Comparison of ENCODE assay signal across 8 cellular contexts in the genomic region with DNA sequence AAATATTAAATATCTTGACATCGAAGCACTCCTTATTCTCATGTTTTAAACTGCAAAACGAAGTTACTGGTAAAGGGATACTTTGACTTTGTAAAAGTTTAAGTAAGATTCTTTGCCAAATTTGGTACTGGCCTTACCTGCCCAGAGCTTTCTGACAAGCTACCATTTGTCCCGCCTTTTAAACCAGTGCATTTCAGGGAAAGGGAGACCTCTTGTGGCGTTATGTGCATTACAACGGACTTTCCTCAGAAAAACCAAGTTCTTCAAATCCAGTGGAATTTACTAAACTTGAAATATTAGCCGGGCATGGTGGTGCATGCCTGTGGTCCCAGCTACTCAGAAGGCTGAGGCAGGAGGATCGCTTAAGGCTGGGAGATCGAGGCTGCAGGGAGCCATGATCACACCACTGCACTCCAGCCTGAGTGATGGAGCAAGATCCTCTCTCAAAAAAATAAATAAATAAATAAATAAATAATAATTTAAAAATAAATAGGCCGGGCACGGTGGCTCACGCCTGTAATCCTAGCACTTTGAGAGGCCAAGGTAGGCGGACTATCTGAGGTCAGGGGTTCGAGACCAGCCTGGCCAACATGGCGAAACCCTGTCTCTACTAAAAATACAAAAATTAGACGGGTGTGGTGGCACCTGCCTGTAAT. TPM values are rescaled to one million over a fixed set of nuclear protein-coding genes. Genes with fewer than 3 reads are reported as not detected.
DNase-seq lines count a peak whose midpoint lies in the region; ATAC-seq and TF ChIP-seq lines count a peak whose summit lies in the region.
"Not testable (repeated sequence)": the region's sequence is repeated elsewhere in the genome, so short reads cannot be mapped to it uniquely, and the experiment has no call there.

No MANE protein-coding gene starts in this region.

- not testable (repeated sequence) for H3K4me3 ChIP-seq in HFF-Myc (replicated peaks; ENCODE audit: low read depth, low read length)

- TF ChIP-seq CTCF in HFF-Myc (IDR thresholded peaks at IDR 0.05; ENCODE audit: low read depth, low read length, missing control alignments) (peak; percentile 73), mesothelial cell of epicardium (IDR thresholded peaks at IDR 0.05; ENCODE audit: unreplicated experiment) (peak; percentile 82)

- H3K9me3 Mint-ChIP-seq in activated naive CD4-positive, alpha-beta T cell treated with anti-CD3 and anti-CD28 coated beads for 36 hours; mesothelial cell of epicardium; stimulated activated effector memory CD8-positive, alpha-beta T cell treated with anti-CD3 and anti-CD28 coated beads, Interleukin-12 subunit alpha, Interleukin-12 subunit beta, amount 100 ng/mL, for 72 hours: not testable (repeated sequence)

- intact Hi-C loops in activated naive CD4-positive, alpha-beta T cell treated with anti-CD3 and anti-CD28 coated beads for 36 hours (cut with micrococcal nuclease), result loop anchor here (1.0 to 5.0 kb wide), 3 partner anchors 74 to 741 kb away; no protein-coding TSS in a partner anchor

- H3K27ac Mint-ChIP-seq in activated naive CD4-positive, alpha-beta T cell treated with anti-CD3 and anti-CD28 coated beads for 36 hours; mesothelial cell of epicardium; stimulated activated effector memory CD8-positive, alpha-beta T cell treated with anti-CD3 and anti-CD28 coated beads, Interleukin-12 subunit alpha, Interleukin-12 subunit beta, amount 100 ng/mL, for 72 hours: not testable (repeated sequence)

- DNase-seq in COLO829 (ENCODE audit: low spot score) (peak; percentile 66), HFF-Myc (ENCODE audit: extremely low read depth, low read depth) (peak; percentile 60), NCI-H2227 (lab: John Stamatoyannopoulos, UW; ENCODE audit: unreplicated experiment) (peak; percentile 78), SW480 (ENCODE audit: low spot score) (peak; percentile 81), fibroblast of gingiva (ENCODE audit: low read depth) (peak; percentile 66), mesothelial cell of epicardium (ENCODE audit: low spot score in 2 of 2, unreplicated experiment in 2 of 2) (peak in 1 of 2 experiments; percentile 77)
- peak; percentile 74 for DNase-seq in activated naive CD4-positive, alpha-beta T cell treated with anti-CD3 and anti-CD28 coated beads for 36 hours
- DNase-seq in stimulated activated effector memory CD8-positive, alpha-beta T cell treated with anti-CD3 and anti-CD28 coated beads, Interleukin-12 subunit alpha, Interleukin-12 subunit beta, amount 100 ng/mL, for 72 hours (ENCODE audit: low spot score in 2 of 2), result peak; percentile 32 to 70

- not testable (repeated sequence) for H3K4me3 Mint-ChIP-seq in activated naive CD4-positive, alpha-beta T cell treated with anti-CD3 and anti-CD28 coated beads for 36 hours; mesothelial cell of epicardium; stimulated activated effector memory CD8-positive, alpha-beta T cell treated with anti-CD3 and anti-CD28 coated beads, Interleukin-12 subunit alpha, Interleukin-12 subunit beta, amount 100 ng/mL, for 72 hours

- CTCF ChIA-PET in activated naive CD4-positive, alpha-beta T cell treated with anti-CD3 and anti-CD28 coated beads for 36 hours (lab: Charles Lee), result interaction anchor here (0.5 to 8.9 kb wide), 21 partner anchors 10 to 753 kb away, joined by 3 to 116 read pairs (median 5); a partner anchor contains a TSS

- ATAC-seq in stimulated activated effector memory CD8-positive, alpha-beta T cell treated with anti-CD3 and anti-CD28 coated beads, Interleukin-12 subunit alpha, Interleukin-12 subunit beta, amount 100 ng/mL, for 72 hours, result not testable (repeated sequence)

- not testable (repeated sequence) for H3K4me1 Mint-ChIP-seq in activated naive CD4-positive, alpha-beta T cell treated with anti-CD3 and anti-CD28 coated beads for 36 hours (ENCODE audit: low read depth)
- H3K4me1 Mint-ChIP-seq in mesothelial cell of epicardium, result peaks cover 22% of the 10 kb centered on the region
- peaks cover 11% of the 10 kb centered on the region for H3K4me1 Mint-ChIP-seq in stimulated activated effector memory CD8-positive, alpha-beta T cell treated with anti-CD3 and anti-CD28 coated beads, Interleukin-12 subunit alpha, Interleukin-12 subunit beta, amount 100 ng/mL, for 72 hours

- H3K27me3 Mint-ChIP-seq in activated naive CD4-positive, alpha-beta T cell treated with anti-CD3 and anti-CD28 coated beads for 36 hours (ENCODE audit: low read depth), result peaks cover 28% of the 10 kb centered on the region
- H3K27me3 Mint-ChIP-seq in mesothelial cell of epicardium (ENCODE audit: low read depth), result not testable (repeated sequence)

- not testable (repeated sequence) for H3K36me3 Mint-ChIP-seq in activated naive CD4-positive, alpha-beta T cell treated with anti-CD3 and anti-CD28 coated beads for 36 hours (ENCODE audit: low read depth); mesothelial cell of epicardium; stimulated activated effector memory CD8-positive, alpha-beta T cell treated with anti-CD3 and anti-CD28 coated beads, Interleukin-12 subunit alpha, Interleukin-12 subunit beta, amount 100 ng/mL, for 72 hours

RNA-seq across cellular contexts. Expression of a gene that starts 3.3 kb away (rescaled TPM):
- total RNA-seq in activated naive CD4-positive, alpha-beta T cell treated with anti-CD3 and anti-CD28 coated beads for 36 hours, result not detected
- 3.4 to 4.2 TPM (median 3.5 TPM) in 3 replicates for total RNA-seq in mesothelial cell of epicardium

RNA-seq across cellular contexts. Expression of a gene that starts 20.2 kb away (rescaled TPM):
- 10 to 100 TPM; 27.7 to 28.4 TPM for total RNA-seq in activated naive CD4-positive, alpha-beta T cell treated with anti-CD3 and anti-CD28 coated beads for 36 hours
- 31.3 to 31.7 TPM (median 31.5 TPM) in 3 replicates for total RNA-seq in mesothelial cell of epicardium

RNA-seq across cellular contexts. Expression of a gene that starts 56.8 kb away (rescaled TPM):
- under 1 TPM; 0.27 to 0.50 TPM for total RNA-seq in activated naive CD4-positive, alpha-beta T cell treated with anti-CD3 and anti-CD28 coated beads for 36 hours
- total RNA-seq in mesothelial cell of epicardium, result 0.16 to 0.54 TPM (median 0.40 TPM) in 3 replicates
